Comparison of ENCODE assay signal across 1 cellular context in the genomic region with DNA sequence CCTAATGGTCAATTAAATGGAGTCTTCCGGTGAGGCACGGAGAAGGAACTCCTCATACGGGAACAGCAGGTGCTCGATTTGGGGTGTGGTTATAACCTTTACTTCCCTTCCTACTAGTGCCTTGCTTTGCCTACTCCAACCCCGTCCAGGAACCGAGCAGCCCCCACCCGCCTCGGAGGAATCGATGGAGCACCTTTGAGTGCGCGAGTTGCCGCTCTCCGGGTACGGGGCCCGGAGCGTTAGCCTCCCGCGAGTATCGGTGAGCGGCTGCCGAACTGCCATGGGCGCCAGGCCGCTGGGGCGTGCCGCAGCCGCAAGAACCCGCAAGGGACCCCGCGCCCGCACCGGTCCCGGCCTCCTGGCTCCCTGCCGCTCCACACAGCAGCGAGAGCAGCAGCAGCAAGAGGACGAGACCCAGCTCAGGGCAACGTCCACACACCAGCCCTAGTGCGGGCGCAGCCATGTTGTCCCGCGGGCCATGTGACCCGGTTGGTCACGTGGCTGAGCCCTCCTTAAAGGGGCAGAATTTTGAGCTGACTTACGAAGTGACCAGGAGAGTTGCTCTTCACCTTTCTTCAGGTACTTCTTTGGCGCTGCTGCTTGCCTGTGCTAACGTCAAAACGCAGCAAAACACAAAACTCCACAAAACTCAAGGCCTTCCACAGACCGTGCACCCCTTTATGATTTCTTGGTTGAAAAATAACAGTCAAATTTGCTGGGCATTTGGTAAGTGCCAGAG.
TF ChIP-seq lines count a peak whose summit lies in the region.

SUMF1 (minus strand) TSS at position 487 of the 739 bp plus-strand sequence; CDS start at position 463, 24 bp downstream.

TF ChIP-seq in HepG2, 621 proteins besides CTCF, POLR2A, EP300 and RAD21 (continued from another document and continues in another):
- TF ChIP-seq, protein P1, sequence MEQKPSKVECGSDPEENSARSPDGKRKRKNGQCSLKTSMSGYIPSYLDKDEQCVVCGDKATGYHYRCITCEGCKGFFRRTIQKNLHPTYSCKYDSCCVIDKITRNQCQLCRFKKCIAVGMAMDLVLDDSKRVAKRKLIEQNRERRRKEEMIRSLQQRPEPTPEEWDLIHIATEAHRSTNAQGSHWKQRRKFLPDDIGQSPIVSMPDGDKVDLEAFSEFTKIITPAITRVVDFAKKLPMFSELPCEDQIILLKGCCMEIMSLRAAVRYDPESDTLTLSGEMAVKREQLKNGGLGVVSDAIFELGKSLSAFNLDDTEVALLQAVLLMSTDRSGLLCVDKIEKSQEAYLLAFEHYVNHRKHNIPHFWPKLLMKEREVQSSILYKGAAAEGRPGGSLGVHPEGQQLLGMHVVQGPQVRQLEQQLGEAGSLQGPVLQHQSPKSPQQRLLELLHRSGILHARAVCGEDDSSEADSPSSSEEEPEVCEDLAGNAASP (CRISPR knock-in tag; IDR thresholded peaks at IDR 0.05; ENCODE audit: borderline replicate concordance): peak; percentile 71
- TF ChIP-seq ZNF589 (CRISPR knock-in tag; conservative IDR thresholded peaks at IDR 0.05) (no peak; the same call in 1 of the 2 replicates), HNF4G (IDR thresholded peaks at IDR 0.05; ENCODE audit: borderline replicate concordance, low read depth, low read length) (peak; percentile 66; the same call in 1 of the 2 replicates), HNF4G (CRISPR knock-in tag; IDR thresholded peaks at IDR 0.05; ENCODE audit: borderline replicate concordance, low read depth) (no peak), MTA1 (CRISPR knock-in tag; IDR thresholded peaks at IDR 0.05; ENCODE audit: borderline replicate concordance) (peak; percentile 90; the same call in 1 of the 2 replicates), CBFB (CRISPR knock-in tag; IDR thresholded peaks at IDR 0.05) (peak; percentile 87), HIVEP1 (CRISPR knock-in tag; IDR thresholded peaks at IDR 0.05) (peak; percentile 78; the same call in 1 of the 2 replicates), ZNF10 (CRISPR knock-in tag; IDR thresholded peaks at IDR 0.05; ENCODE audit: borderline replicate concordance, low read depth) (no peak), FOXM1 (CRISPR knock-in tag; IDR thresholded peaks at IDR 0.05) (no peak), RELA (CRISPR knock-in tag; IDR thresholded peaks at IDR 0.05) (peak; percentile 64; the same call in 1 of the 2 replicates), ZNF839 (CRISPR knock-in tag; IDR thresholded peaks at IDR 0.05; ENCODE audit: borderline replicate concordance) (peak; percentile 58; the same call in 1 of the 2 replicates), KAT8 (CRISPR knock-in tag; IDR thresholded peaks at IDR 0.05) (peak; percentile 100), ZNF121 (CRISPR knock-in tag; IDR thresholded peaks at IDR 0.05) (0 out of 2 replicates have a peak, but pooled peaks have one; percentile 26), ZNF230 (CRISPR knock-in tag; IDR thresholded peaks at IDR 0.05) (peak; percentile 87; the same call in 1 of the 2 replicates), ARID3A (IDR thresholded peaks at IDR 0.05; ENCODE audit: low read depth, low read length) (no peak), ZFP90 (CRISPR knock-in tag; IDR thresholded peaks at IDR 0.05; ENCODE audit: borderline replicate concordance) (peak; percentile 78; the same call in 1 of the 2 replicates), CENPT (CRISPR knock-in tag; IDR thresholded peaks at IDR 0.05; ENCODE audit: low read depth) (no peak), YEATS4 (CRISPR knock-in tag; IDR thresholded peaks at IDR 0.05; ENCODE audit: borderline replicate concordance) (peak; percentile 94), ZNF597 (CRISPR knock-in tag; IDR thresholded peaks at IDR 0.05) (no peak), KDM2A (CRISPR knock-in tag; IDR thresholded peaks at IDR 0.05; ENCODE audit: borderline replicate concordance, low read depth) (peak; percentile 93), HNRNPUL1 (IDR thresholded peaks at IDR 0.05; ENCODE audit: low read depth, low read length) (no peak), RXRA (CRISPR knock-in tag; IDR thresholded peaks at IDR 0.05) (0 out of 2 replicates have a peak, but pooled peaks have one; percentile 70), REL (CRISPR knock-in tag; conservative IDR thresholded peaks at IDR 0.05) (no peak; the same call in 1 of the 2 replicates), PHB2 (IDR thresholded peaks at IDR 0.05; ENCODE audit: partially characterized antibody) (no peak), MXD3 (CRISPR knock-in tag; IDR thresholded peaks at IDR 0.05) (peak; percentile 92), PCBP1 (IDR thresholded peaks at IDR 0.05; ENCODE audit: borderline replicate concordance, low read depth, low read length) (no peak), ATRX (CRISPR knock-in tag; IDR thresholded peaks at IDR 0.05; ENCODE audit: borderline replicate concordance) (0 out of 2 replicates have a peak, but pooled peaks have one; percentile 41)
- TF ChIP-seq, protein P2, sequence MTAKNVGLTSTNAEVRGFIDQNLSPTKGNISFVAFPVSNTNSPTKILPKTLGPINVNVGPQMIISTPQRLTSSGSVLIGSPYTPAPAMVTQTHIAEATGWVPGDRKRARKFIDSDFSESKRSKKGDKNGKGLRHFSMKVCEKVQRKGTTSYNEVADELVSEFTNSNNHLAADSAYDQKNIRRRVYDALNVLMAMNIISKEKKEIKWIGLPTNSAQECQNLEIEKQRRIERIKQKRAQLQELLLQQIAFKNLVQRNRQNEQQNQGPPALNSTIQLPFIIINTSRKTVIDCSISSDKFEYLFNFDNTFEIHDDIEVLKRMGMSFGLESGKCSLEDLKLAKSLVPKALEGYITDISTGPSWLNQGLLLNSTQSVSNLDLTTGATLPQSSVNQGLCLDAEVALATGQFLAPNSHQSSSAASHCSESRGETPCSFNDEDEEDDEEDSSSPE (CRISPR knock-in tag; IDR thresholded peaks at IDR 0.05): peak; percentile 65
- TF ChIP-seq, protein P3, sequence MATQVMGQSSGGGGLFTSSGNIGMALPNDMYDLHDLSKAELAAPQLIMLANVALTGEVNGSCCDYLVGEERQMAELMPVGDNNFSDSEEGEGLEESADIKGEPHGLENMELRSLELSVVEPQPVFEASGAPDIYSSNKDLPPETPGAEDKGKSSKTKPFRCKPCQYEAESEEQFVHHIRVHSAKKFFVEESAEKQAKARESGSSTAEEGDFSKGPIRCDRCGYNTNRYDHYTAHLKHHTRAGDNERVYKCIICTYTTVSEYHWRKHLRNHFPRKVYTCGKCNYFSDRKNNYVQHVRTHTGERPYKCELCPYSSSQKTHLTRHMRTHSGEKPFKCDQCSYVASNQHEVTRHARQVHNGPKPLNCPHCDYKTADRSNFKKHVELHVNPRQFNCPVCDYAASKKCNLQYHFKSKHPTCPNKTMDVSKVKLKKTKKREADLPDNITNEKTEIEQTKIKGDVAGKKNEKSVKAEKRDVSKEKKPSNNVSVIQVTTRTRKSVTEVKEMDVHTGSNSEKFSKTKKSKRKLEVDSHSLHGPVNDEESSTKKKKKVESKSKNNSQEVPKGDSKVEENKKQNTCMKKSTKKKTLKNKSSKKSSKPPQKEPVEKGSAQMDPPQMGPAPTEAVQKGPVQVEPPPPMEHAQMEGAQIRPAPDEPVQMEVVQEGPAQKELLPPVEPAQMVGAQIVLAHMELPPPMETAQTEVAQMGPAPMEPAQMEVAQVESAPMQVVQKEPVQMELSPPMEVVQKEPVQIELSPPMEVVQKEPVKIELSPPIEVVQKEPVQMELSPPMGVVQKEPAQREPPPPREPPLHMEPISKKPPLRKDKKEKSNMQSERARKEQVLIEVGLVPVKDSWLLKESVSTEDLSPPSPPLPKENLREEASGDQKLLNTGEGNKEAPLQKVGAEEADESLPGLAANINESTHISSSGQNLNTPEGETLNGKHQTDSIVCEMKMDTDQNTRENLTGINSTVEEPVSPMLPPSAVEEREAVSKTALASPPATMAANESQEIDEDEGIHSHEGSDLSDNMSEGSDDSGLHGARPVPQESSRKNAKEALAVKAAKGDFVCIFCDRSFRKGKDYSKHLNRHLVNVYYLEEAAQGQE (IDR thresholded peaks at IDR 0.05; ENCODE audit: borderline replicate concordance in 1 of 2, low read depth in 1 of 2, low read length in 2 of 2): peak in 1 of 2 experiments; percentile 69; a peak in 2 of 4 replicates
- TF ChIP-seq, protein P4, sequence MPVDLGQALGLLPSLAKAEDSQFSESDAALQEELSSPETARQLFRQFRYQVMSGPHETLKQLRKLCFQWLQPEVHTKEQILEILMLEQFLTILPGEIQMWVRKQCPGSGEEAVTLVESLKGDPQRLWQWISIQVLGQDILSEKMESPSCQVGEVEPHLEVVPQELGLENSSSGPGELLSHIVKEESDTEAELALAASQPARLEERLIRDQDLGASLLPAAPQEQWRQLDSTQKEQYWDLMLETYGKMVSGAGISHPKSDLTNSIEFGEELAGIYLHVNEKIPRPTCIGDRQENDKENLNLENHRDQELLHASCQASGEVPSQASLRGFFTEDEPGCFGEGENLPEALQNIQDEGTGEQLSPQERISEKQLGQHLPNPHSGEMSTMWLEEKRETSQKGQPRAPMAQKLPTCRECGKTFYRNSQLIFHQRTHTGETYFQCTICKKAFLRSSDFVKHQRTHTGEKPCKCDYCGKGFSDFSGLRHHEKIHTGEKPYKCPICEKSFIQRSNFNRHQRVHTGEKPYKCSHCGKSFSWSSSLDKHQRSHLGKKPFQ (CRISPR knock-in tag; IDR thresholded peaks at IDR 0.05; ENCODE audit: insufficient replicate concordance): no peak
- TF ChIP-seq, protein P5, sequence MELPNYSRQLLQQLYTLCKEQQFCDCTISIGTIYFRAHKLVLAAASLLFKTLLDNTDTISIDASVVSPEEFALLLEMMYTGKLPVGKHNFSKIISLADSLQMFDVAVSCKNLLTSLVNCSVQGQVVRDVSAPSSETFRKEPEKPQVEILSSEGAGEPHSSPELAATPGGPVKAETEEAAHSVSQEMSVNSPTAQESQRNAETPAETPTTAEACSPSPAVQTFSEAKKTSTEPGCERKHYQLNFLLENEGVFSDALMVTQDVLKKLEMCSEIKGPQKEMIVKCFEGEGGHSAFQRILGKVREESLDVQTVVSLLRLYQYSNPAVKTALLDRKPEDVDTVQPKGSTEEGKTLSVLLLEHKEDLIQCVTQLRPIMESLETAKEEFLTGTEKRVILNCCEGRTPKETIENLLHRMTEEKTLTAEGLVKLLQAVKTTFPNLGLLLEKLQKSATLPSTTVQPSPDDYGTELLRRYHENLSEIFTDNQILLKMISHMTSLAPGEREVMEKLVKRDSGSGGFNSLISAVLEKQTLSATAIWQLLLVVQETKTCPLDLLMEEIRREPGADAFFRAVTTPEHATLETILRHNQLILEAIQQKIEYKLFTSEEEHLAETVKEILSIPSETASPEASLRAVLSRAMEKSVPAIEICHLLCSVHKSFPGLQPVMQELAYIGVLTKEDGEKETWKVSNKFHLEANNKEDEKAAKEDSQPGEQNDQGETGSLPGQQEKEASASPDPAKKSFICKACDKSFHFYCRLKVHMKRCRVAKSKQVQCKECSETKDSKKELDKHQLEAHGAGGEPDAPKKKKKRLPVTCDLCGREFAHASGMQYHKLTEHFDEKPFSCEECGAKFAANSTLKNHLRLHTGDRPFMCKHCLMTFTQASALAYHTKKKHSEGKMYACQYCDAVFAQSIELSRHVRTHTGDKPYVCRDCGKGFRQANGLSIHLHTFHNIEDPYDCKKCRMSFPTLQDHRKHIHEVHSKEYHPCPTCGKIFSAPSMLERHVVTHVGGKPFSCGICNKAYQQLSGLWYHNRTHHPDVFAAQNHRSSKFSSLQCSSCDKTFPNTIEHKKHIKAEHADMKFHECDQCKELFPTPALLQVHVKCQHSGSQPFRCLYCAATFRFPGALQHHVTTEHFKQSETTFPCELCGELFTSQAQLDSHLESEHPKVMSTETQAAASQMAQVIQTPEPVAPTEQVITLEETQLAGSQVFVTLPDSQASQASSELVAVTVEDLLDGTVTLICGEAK (IDR thresholded peaks at IDR 0.05): no peak
- TF ChIP-seq, protein P5 (CRISPR knock-in tag; IDR thresholded peaks at IDR 0.05): peak; percentile 80
